ENCODE assay signal across 8 cellular contexts in genomic region chr2:177618270-177619253, GRCh38.
A peak's percentile ranks its signal among the peaks of the same experiment; 100 is the strongest.
DNase-seq lines count a peak whose midpoint lies in the region; ATAC-seq and TF ChIP-seq lines count a peak whose summit lies in the region.

No MANE protein-coding gene starts in this region.

- H3K27ac ChIP-seq in cingulate gyrus (ENCODE audit: low read depth, low read length), result peak overlapping the region; percentile 100

- peak; percentile 93 for ATAC-seq in HG03378 (IDR thresholded peaks at IDR 0.05; ENCODE audit: unreplicated experiment)

- TF ChIP-seq POLR2A in GM19099 (IDR thresholded peaks at IDR 0.05; ENCODE audit: extremely low read depth, insufficient read length, low read depth), result peak; percentile 65

- DNase-seq in AML-193 (lab: John Stamatoyannopoulos, UW) (peak; percentile 83 to 86), NCI-H510A treated with DMSO at 0.1 percent for 48 hours (lab: John Stamatoyannopoulos, UW) (peak; percentile 95), kidney tubule cell (ENCODE audit: low spot score) (peak; percentile 91)
- peak; percentile 83 to 87 for DNase-seq in activated CD4-positive, alpha-beta T cell treated with anti-CD3 and anti-CD28 coated beads for 4 hours
- peak; percentile 68 for DNase-seq in stimulated activated CD4-positive, alpha-beta T cell treated with anti-CD3 and anti-CD28 coated beads, Interleukin-1b, Interleukin-23, amount 100 ng/mL, for 1 hour (ENCODE audit: low read depth in 2 of 2)

Comparison
In these comparisons a context has a peak if more than half of its experiments do, and no peak if none do; other contexts are left out.
1. Peak in every context shown above with its lines: DNase-seq, ATAC-seq and H3K27ac ChIP-seq.